Comparison of ENCODE assay signal across 11 cellular contexts in the genomic region with DNA sequence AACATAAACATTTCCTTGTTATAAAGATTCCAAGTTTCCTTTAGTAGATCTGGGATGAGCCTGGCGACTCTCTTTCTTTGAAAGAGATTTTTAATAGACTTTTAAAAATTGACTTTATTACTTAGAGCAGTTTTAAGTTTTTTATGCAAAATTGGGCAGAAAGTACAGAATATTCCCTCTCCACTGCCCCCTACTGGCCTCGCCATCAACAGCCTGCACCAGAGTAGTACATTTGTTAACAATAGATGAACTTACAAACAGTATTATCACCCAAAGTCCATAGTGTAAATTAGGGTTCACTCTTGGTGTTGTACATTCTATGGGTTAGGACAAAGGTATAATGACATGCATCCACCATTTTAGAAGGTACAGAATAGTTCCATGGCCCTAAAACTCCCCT. TPM values are rescaled to one million over a fixed set of nuclear protein-coding genes. Genes with fewer than 3 reads are reported as not detected.
DNase-seq lines count a peak whose midpoint lies in the region; ATAC-seq and TF ChIP-seq lines count a peak whose summit lies in the region.
"Had no signal": no experiment of that assay in that cellular context is flagged by ENCODE, and none has a peak within 500 bp of the region (broad histone marks: within the 10 kb centered on the region; RNA-seq: fewer than 3 reads in every experiment).

No MANE protein-coding gene starts in this region.

- no peak overlapping the region for H3K4me3 ChIP-seq in GM12864 (ENCODE audit: low read depth, low read length)
- H3K4me3 ChIP-seq in smooth muscle cell = no peak overlapping the region

- TF ChIP-seq CTCF in GM12864 (IDR thresholded peaks at IDR 0.05; ENCODE audit: low read depth, low read length, missing control alignments) (peak; percentile 65), chondrocyte (IDR thresholded peaks at IDR 0.05) (peak; percentile 65), smooth muscle cell (IDR thresholded peaks at IDR 0.05; ENCODE audit: borderline replicate concordance, insufficient read depth, poor library complexity, severe bottlenecking) (peak; percentile 29)

- H3K4me1 Mint-ChIP-seq in chondrocyte (ENCODE audit: low read depth) = no peaks in the 10 kb centered on the region

- no peaks in the 10 kb centered on the region for H4K20me1 ChIP-seq in smooth muscle cell (ENCODE audit: low read depth)

- H3K9me3 Mint-ChIP-seq in chondrocyte (ENCODE audit: low read depth) = no peaks in the 10 kb centered on the region
- H3K9me3 Mint-ChIP-seq: brain had no signal

- H3K4me3 Mint-ChIP-seq in chondrocyte (ENCODE audit: unreplicated experiment) = no peak overlapping the region
- H3K4me3 Mint-ChIP-seq: brain had no signal

- no peaks in the 10 kb centered on the region for H3K36me3 Mint-ChIP-seq in chondrocyte (ENCODE audit: low read depth)
- H3K36me3 Mint-ChIP-seq: brain had no signal

- peaks cover 4% of the 10 kb centered on the region for H3K27me3 ChIP-seq in smooth muscle cell (ENCODE audit: low read depth)

- no peaks in the 10 kb centered on the region for H3K36me3 ChIP-seq in smooth muscle cell (ENCODE audit: low read depth)

- 55% methylated on average over 2 of the region's 2 CpGs for WGBS in smooth muscle cell (ENCODE audit: low lambda C conversion rate)

- no peak for ATAC-seq in HG02970 (IDR thresholded peaks at IDR 0.05; ENCODE audit: low FRiP score, unreplicated experiment)
- no peak for ATAC-seq in GM18861 (IDR thresholded peaks at IDR 0.05; ENCODE audit: unreplicated experiment)
- ATAC-seq in HG03469 (IDR thresholded peaks at IDR 0.05; ENCODE audit: unreplicated experiment) = no peak

- no peak for DNase-seq in GM12864 (ENCODE audit: low read depth)
- DNase-seq in NAMALWA (ENCODE audit: low spot score) = peak; percentile 28
- no peak for DNase-seq in chondrocyte (ENCODE audit: low spot score)
- no peak for DNase-seq in smooth muscle cell (lab: John Stamatoyannopoulos, UW; ENCODE audit: unreplicated experiment)
- no peak for DNase-seq in NCI-H345 treated with DMSO at 0.1 percent for 48 hours (lab: John Stamatoyannopoulos, UW; ENCODE audit: unreplicated experiment)
- DNase-seq: NCI-H1694 had no signal

- peaks cover 6% of the 10 kb centered on the region for H3K4me1 ChIP-seq in smooth muscle cell (ENCODE audit: low read depth)

- no peaks in the 10 kb centered on the region for H3K79me2 ChIP-seq in smooth muscle cell (ENCODE audit: low read depth)

- H3K27ac ChIP-seq in smooth muscle cell (ENCODE audit: low read depth) = no peak overlapping the region

- no peak overlapping the region for H3K27ac Mint-ChIP-seq in chondrocyte (ENCODE audit: unreplicated experiment)
- H3K27ac Mint-ChIP-seq: brain had no signal

- H3K9ac ChIP-seq in smooth muscle cell (ENCODE audit: low read depth) = no peak overlapping the region

- no peaks in the 10 kb centered on the region for H3F3A ChIP-seq in smooth muscle cell (ENCODE audit: low read depth)

- H3K27me3 Mint-ChIP-seq in chondrocyte (ENCODE audit: low read depth) = peaks cover 27% of the 10 kb centered on the region
- H3K27me3 Mint-ChIP-seq: brain had no signal

- no peak overlapping the region for H2AFZ ChIP-seq in smooth muscle cell (ENCODE audit: low read depth)

- H3K9me3 ChIP-seq in smooth muscle cell (replicated peaks; ENCODE audit: low read depth) = no peaks in the 10 kb centered on the region

- H3K4me2 ChIP-seq in smooth muscle cell = no peak overlapping the region

RNA-seq across cellular contexts. Expression of a gene that starts 3.9 kb away (rescaled TPM):
- total RNA-seq in chondrocyte (not detected in 3 replicates), smooth muscle cell (not detected in 2 replicates)
- 0.14 TPM in 1 of 2 replicates, not detected in the other for polyA plus RNA-seq in smooth muscle cell
- total RNA-seq: T-helper 1 cell treated with Interleukin-12 subunit alpha and Interleukin-12 subunit beta and Interleukin-4 antibody, amounts not matched to agents 30 ng/mL and 1 ng/mL, for 36 hours had no signal

RNA-seq across cellular contexts. Expression of a gene that starts 8.7 kb away (rescaled TPM):
- 47.2 to 50.4 TPM (median 48.7 TPM) in 3 replicates for total RNA-seq in chondrocyte
- total RNA-seq in smooth muscle cell = 39.8 and 58.5 TPM in 2 replicates
- polyA plus RNA-seq in smooth muscle cell = 14.6 and 18.3 TPM in 2 replicates
